Comparison of ENCODE assay signal across 18 cellular contexts in genomic region chr13:25732146-25732865, GRCh38.
DNase-seq lines count a peak whose midpoint lies in the region; ATAC-seq and TF ChIP-seq lines count a peak whose summit lies in the region.
"Had no signal": no experiment of that assay in that cellular context is flagged by ENCODE, and none has a peak within 500 bp of the region (broad histone marks: within the 10 kb centered on the region; RNA-seq: fewer than 3 reads in every experiment).

No MANE protein-coding gene starts in this region.

- H3K9me3 ChIP-seq in fibroblast of lung (ENCODE audit: control insufficient read depth, insufficient read depth, low read depth, low read length) (no peaks in the 10 kb centered on the region), osteoblast (ENCODE audit: low read depth, low read length) (no peaks in the 10 kb centered on the region), uterus (no peaks in the 10 kb centered on the region)
- H3K9me3 ChIP-seq: upper lobe of right lung had no signal

- H3K36me3 ChIP-seq in fibroblast of lung (ENCODE audit: control insufficient read depth, insufficient read depth, low read length), result no peaks in the 10 kb centered on the region
- no peaks in the 10 kb centered on the region for H3K36me3 ChIP-seq in osteoblast (ENCODE audit: insufficient read depth, low read length)
- no peaks in the 10 kb centered on the region for H3K36me3 ChIP-seq in uterus
- H3K36me3 ChIP-seq: upper lobe of right lung had no signal

- no peak overlapping the region for H3K9ac ChIP-seq in fibroblast of lung (ENCODE audit: insufficient read depth, low read length)

- H4K20me1 ChIP-seq in fibroblast of lung (ENCODE audit: control insufficient read depth, extremely low read depth, insufficient read depth, low read length) (no peaks in the 10 kb centered on the region), osteoblast (ENCODE audit: insufficient read depth, low read length) (no peaks in the 10 kb centered on the region)

- H3K4me3 ChIP-seq in fibroblast of lung (replicated peaks in 1 of 4; ENCODE audit: control extremely low read depth in 1 of 4, insufficient read depth in 1 of 4, low read depth in 3 of 4, low read length in 4 of 4) (no peak overlapping the region), osteoblast (ENCODE audit: insufficient read depth, low read length) (no peak overlapping the region), uterus (no peak overlapping the region)
- H3K4me3 ChIP-seq: dorsolateral prefrontal cortex, lung, upper lobe of right lung had no signal

- H3K27ac ChIP-seq in fibroblast of lung (ENCODE audit: insufficient read depth, low read length) (no peak overlapping the region), osteoblast (ENCODE audit: low read depth, low read length) (peak overlapping the region; percentile 71), uterus (no peak overlapping the region)
- H3K27ac ChIP-seq: dorsolateral prefrontal cortex, upper lobe of right lung had no signal

- TF ChIP-seq POLR2A in uterus (IDR thresholded peaks at IDR 0.05), result no peak

- H3K27me3 ChIP-seq in fibroblast of lung (ENCODE audit: control insufficient read depth, insufficient read depth, low read length) (peaks cover 3% of the 10 kb centered on the region), osteoblast (ENCODE audit: insufficient read depth, low read length) (peaks cover 10% of the 10 kb centered on the region), uterus (no peaks in the 10 kb centered on the region)
- H3K27me3 ChIP-seq: dorsolateral prefrontal cortex, upper lobe of right lung had no signal

- DNase-seq in ELR (ENCODE audit: low read depth) (peak; percentile 80), RPMI7951 (ENCODE audit: low read depth) (peak; percentile 77), fibroblast of lung (ENCODE audit: low read depth in 2 of 2) (peak; percentile 40 to 87), osteoblast (ENCODE audit: insufficient read length, low spot score, missing footprints) (peak; percentile 59), HEK293T (ENCODE audit: extremely low spot score) (no peak), uterus (no peak), SIG-M5 treated with dmso at 0.1 percent for 504 hours (lab: John Stamatoyannopoulos, UW; ENCODE audit: unreplicated experiment) (no peak)
- DNase-seq: activated CD8-positive, alpha-beta memory T cell treated with anti-CD3 and anti-CD28 coated beads for 24 hours; amygdala; dorsolateral prefrontal cortex; KG1; NCI-H524; stimulated activated naive B cell treated with anti-CD40 and anti-IgM and Interleukin-4, amounts not matched to agents 10 μg/mL and 1 μg/mL and 100 μg/mL, for 72 hours; upper lobe of right lung had no signal

- H2AFZ ChIP-seq in fibroblast of lung (ENCODE audit: low read length), result no peak overlapping the region
- peak overlapping the region; percentile 69 for H2AFZ ChIP-seq in osteoblast (ENCODE audit: low read length)

- no peak for ATAC-seq in GM21423 (IDR thresholded peaks at IDR 0.05; ENCODE audit: unreplicated experiment)
- ATAC-seq: HCT116; stimulated activated naive B cell treated with anti-CD40 and anti-IgM and Interleukin-4, amounts not matched to agents 10 μg/mL and 1 μg/mL and 100 μg/mL, for 72 hours; upper lobe of right lung; WTC11 had no signal

- no peaks in the 10 kb centered on the region for H3K79me2 ChIP-seq in fibroblast of lung (ENCODE audit: control insufficient read depth, insufficient read depth, low read length)
- no peaks in the 10 kb centered on the region for H3K79me2 ChIP-seq in osteoblast (ENCODE audit: insufficient read depth, low read length)

- POLR2A ChIA-PET in HEK293T (lab: Yijun Ruan, JAX), result no interaction called here

- intact Hi-C loops in uterus (cut with DNase I; ENCODE audit: low total_unique reads), result no loop called here

- TF ChIP-seq CTCF in fibroblast of lung (conservative IDR thresholded peaks at IDR 0.05 in 1 of 2, IDR thresholded peaks at IDR 0.05 in 1 of 2; ENCODE audit: low read depth in 1 of 2, low read length in 2 of 2), result no peak
- no peak for TF ChIP-seq CTCF in osteoblast (IDR thresholded peaks at IDR 0.05; ENCODE audit: extremely low read depth, low read depth, low read length)
- no peak for TF ChIP-seq CTCF in uterus (IDR thresholded peaks at IDR 0.05)

- H3K4me2 ChIP-seq in fibroblast of lung (ENCODE audit: extremely low read depth, insufficient read depth, low read length), result no peak overlapping the region
- H3K4me2 ChIP-seq in osteoblast (ENCODE audit: insufficient read depth, low read length), result peak overlapping the region; percentile 67

- CTCF ChIA-PET in HEK293T (lab: Yijun Ruan, JAX), result no interaction called here

- H3K4me1 ChIP-seq in fibroblast of lung (ENCODE audit: control insufficient read depth, extremely low read depth, insufficient read depth, low read length), result no peaks in the 10 kb centered on the region
- peaks cover 18% of the 10 kb centered on the region for H3K4me1 ChIP-seq in osteoblast (ENCODE audit: insufficient read depth, low read length)
- H3K4me1 ChIP-seq in uterus, result no peaks in the 10 kb centered on the region
- H3K4me1 ChIP-seq: upper lobe of right lung had no signal

TF ChIP-seq in HEK293T, 16 proteins besides CTCF, POLR2A, EP300 and RAD21:
- TF ChIP-seq BHLHE40 (IDR thresholded peaks at IDR 0.05; ENCODE audit: borderline replicate concordance), result no peak
- no peak for TF ChIP-seq PKNOX1 (IDR thresholded peaks at IDR 0.05)
- TF ChIP-seq NFRKB (IDR thresholded peaks at IDR 0.05), result no peak
- TF ChIP-seq CTBP1 (IDR thresholded peaks at IDR 0.05; ENCODE audit: borderline replicate concordance), result no peak
- TF ChIP-seq ELF4 (IDR thresholded peaks at IDR 0.05), result no peak
- TF ChIP-seq FOXA1 (IDR thresholded peaks at IDR 0.05), result no peak
- no peak for TF ChIP-seq FOXK2 (IDR thresholded peaks at IDR 0.05)
- no peak for TF ChIP-seq ARNT (IDR thresholded peaks at IDR 0.05)
- TF ChIP-seq HDGF (IDR thresholded peaks at IDR 0.05; ENCODE audit: borderline replicate concordance), result no peak
- TF ChIP-seq ZNF384 (IDR thresholded peaks at IDR 0.05), result no peak
- TF ChIP-seq L3MBTL2 (conservative IDR thresholded peaks at IDR 0.05), result no peak
- TF ChIP-seq SUZ12 (IDR thresholded peaks at IDR 0.05), result no peak
- TF ChIP-seq FOXM1 (IDR thresholded peaks at IDR 0.05; ENCODE audit: borderline replicate concordance), result no peak
- TF ChIP-seq SP1 (IDR thresholded peaks at IDR 0.05), result no peak
- no peak for TF ChIP-seq LEF1 (IDR thresholded peaks at IDR 0.05; ENCODE audit: borderline replicate concordance)
- no peak for TF ChIP-seq TARDBP (IDR thresholded peaks at IDR 0.05)
TF ChIP-seq in HEK293T: peak in this region for 0.

Comparison
In these comparisons a context has a peak if more than half of its experiments do, and no peak if none do; other contexts are left out.
1. DNase-seq: peak in ELR (single experiment), RPMI7951 (single experiment), fibroblast of lung (2 of 2) and osteoblast (single experiment); none in HEK293T (single experiment), uterus (0 of 2) and SIG-M5 treated with dmso at 0.1 percent for 504 hours (single experiment).